ENCODE assay signal across 1 cellular context in the genomic region with DNA sequence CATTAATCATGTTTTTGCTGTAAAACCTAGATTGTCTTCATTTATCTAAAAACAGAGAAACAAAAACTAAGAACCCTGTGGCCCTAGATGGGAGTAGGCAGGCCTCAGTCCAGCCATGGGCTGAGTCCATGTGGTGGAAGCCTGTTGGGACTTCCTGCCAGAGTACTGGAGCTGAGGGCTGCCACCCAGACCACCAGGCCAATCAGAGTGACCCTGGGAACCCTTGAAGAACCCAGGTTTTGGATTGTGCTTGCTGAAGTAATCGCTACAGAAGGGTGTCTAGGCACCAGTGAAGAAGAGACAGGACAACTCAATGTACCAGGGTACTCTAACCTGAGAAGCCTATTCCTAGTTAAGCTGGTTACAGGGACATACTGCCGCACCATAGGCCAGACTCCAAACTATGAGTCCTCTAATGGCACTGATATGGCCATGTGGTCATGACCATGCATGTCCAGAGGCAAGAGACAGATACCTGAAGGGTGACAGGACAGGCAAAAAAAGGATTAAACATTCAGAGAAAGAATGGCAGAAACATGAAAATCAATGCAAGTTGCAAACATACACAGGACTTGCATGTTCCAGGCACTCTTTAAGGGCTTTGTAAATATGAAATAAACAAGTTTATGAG.
TF ChIP-seq lines count a peak whose summit lies in the region.

No MANE protein-coding gene starts in this region.

TF ChIP-seq in H1, 55 proteins besides CTCF, POLR2A, EP300 and RAD21:
- TF ChIP-seq SIRT6 (IDR thresholded peaks at IDR 0.05; ENCODE audit: low read length): no peak
TF ChIP-seq in H1: peak in this region for 0.
